16 cellular contexts compared by ENCODE assay signal in the genomic region with DNA sequence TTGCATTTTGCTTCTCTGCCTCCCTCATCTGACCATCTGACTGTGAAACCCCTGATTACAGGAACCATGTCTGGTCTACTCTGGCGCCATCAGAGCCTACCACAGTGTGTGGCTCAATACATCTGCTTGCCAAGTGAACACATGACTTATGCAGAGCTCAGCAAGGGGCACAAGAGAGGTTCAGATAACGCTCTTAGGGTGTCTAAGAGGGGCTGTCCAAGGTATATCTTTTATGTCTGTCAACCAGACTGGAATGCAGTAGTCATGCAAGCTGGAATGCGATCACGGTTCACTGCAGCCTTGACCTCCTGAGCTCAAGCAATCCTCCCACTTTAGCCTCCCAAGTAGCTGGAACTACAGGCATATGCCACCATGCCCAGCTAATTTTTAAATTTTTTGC. TPM values are rescaled to one million over a fixed set of nuclear protein-coding genes. Genes with fewer than 3 reads are reported as not detected.
DNase-seq lines count a peak whose midpoint lies in the region; ATAC-seq and TF ChIP-seq lines count a peak whose summit lies in the region.
"Had no signal": no experiment of that assay in that cellular context is flagged by ENCODE, and none has a peak within 500 bp of the region (broad histone marks: within the 10 kb centered on the region; RNA-seq: fewer than 3 reads in every experiment).

No MANE protein-coding gene starts in this region.

- H3K9me3 ChIP-seq in cardiac muscle cell (ENCODE audit: low read depth), result no peaks in the 10 kb centered on the region
- H3K9me3 ChIP-seq in esophagus squamous epithelium, result no peaks in the 10 kb centered on the region
- no peaks in the 10 kb centered on the region for H3K9me3 ChIP-seq in body of pancreas
- H3K9me3 ChIP-seq: pancreas, spleen had no signal

- H3K27ac Mint-ChIP-seq in activated T-cell treated with anti-CD3 and anti-CD28 coated beads, Interleukin-2, amount 50 U/mL, for 72 hours, result no peak overlapping the region
- H3K27ac Mint-ChIP-seq: activated CD8-positive, alpha-beta T cell treated with anti-CD3 and anti-CD28 coated beads, Interleukin-2, amount 10 ng/mL, durations not matched to agents 7 days and 5 days; activated T-helper 2 cell treated with anti-CD3 and anti-CD28 coated beads, Interferon-gamma antibody, Interleukin-2, Interleukin-4, amounts not matched to agents 10 μg/mL and 5 μg/mL and 100 μg/mL, durations not matched to agents 14 hours and 24 hours and 36 hours had no signal

- no peak for ATAC-seq in body of pancreas
- ATAC-seq in activated T-cell treated with anti-CD3 and anti-CD28 coated beads, Interleukin-2, amount 50 U/mL, for 72 hours (replicated peaks in 1 of 2), result no peak
- ATAC-seq in GM18867 (IDR thresholded peaks at IDR 0.05; ENCODE audit: unreplicated experiment), result no peak
- ATAC-seq: activated CD8-positive, alpha-beta T cell treated with anti-CD3 and anti-CD28 coated beads, Interleukin-2, amount 10 ng/mL, durations not matched to agents 7 days and 5 days; left colon; pancreas had no signal

- H3K27ac ChIP-seq in cardiac muscle cell, result no peak overlapping the region
- peak overlapping the region; percentile 16 to 92 (median 87) for H3K27ac ChIP-seq in esophagus squamous epithelium
- H3K27ac ChIP-seq in body of pancreas, result no peak overlapping the region
- H3K27ac ChIP-seq: pancreas had no signal

- TF ChIP-seq CTCF in cardiac muscle cell (IDR thresholded peaks at IDR 0.05; ENCODE audit: low read depth, low read length) (no peak), esophagus squamous epithelium (IDR thresholded peaks at IDR 0.05) (no peak), body of pancreas (IDR thresholded peaks at IDR 0.05) (no peak), GM10266 (IDR thresholded peaks at IDR 0.05; ENCODE audit: control insufficient read depth, insufficient read depth, low read depth, missing control alignments) (no peak)

- WGBS in esophagus squamous epithelium, 2 donors, result 83 to 86% methylated on average over 3 to 4 of the region's 4 CpGs
- WGBS in body of pancreas, 2 donors, result 55 to 82% methylated on average over 1 to 4 of the region's 4 CpGs

- peaks cover 0 to 2% of the 10 kb centered on the region in 2 donors for H3K36me3 Mint-ChIP-seq in activated T-cell treated with anti-CD3 and anti-CD28 coated beads, Interleukin-2, amount 50 U/mL, for 72 hours (ENCODE audit: insufficient read depth in 2 of 2)

- intact Hi-C loops in cardiac septum (cut with DNase I), result no loop called here
- intact Hi-C loops in esophagus squamous epithelium (cut with DNase I), result no loop called here
- intact Hi-C loops in body of pancreas (cut with DNase I), result no loop called here

- H3K27me3 ChIP-seq in cardiac muscle cell (no peaks in the 10 kb centered on the region), esophagus squamous epithelium (no peaks in the 10 kb centered on the region), body of pancreas (no peaks in the 10 kb centered on the region)
- H3K27me3 ChIP-seq: pancreas, spleen had no signal

- peaks cover 60% of the 10 kb centered on the region for H3K4me1 Mint-ChIP-seq in activated T-cell treated with anti-CD3 and anti-CD28 coated beads, Interleukin-2, amount 50 U/mL, for 72 hours (ENCODE audit: low read depth)

- no peaks in the 10 kb centered on the region for H3K9me3 Mint-ChIP-seq in activated T-cell treated with anti-CD3 and anti-CD28 coated beads, Interleukin-2, amount 50 U/mL, for 72 hours
- H3K9me3 Mint-ChIP-seq: activated T-helper 2 cell treated with anti-CD3 and anti-CD28 coated beads, Interferon-gamma antibody, Interleukin-2, Interleukin-4, amounts not matched to agents 10 μg/mL and 5 μg/mL and 100 μg/mL, durations not matched to agents 14 hours and 24 hours and 36 hours had no signal

- H3K36me3 ChIP-seq in cardiac muscle cell, result no peaks in the 10 kb centered on the region
- no peaks in the 10 kb centered on the region for H3K36me3 ChIP-seq in esophagus squamous epithelium
- H3K36me3 ChIP-seq in body of pancreas (replicated peaks in 1 of 2; ENCODE audit: insufficient read depth in 1 of 2, low read depth in 2 of 2), result no peaks in the 10 kb centered on the region
- H3K36me3 ChIP-seq: pancreas, spleen had no signal

- H3K4me1 ChIP-seq in cardiac muscle cell (ENCODE audit: low read depth) (no peaks in the 10 kb centered on the region), esophagus squamous epithelium (peaks cover 20 to 79% (median 55%) of the 10 kb centered on the region in 3 donors), body of pancreas (peaks cover 5% of the 10 kb centered on the region)

- H3K27me3 Mint-ChIP-seq in activated T-cell treated with anti-CD3 and anti-CD28 coated beads, Interleukin-2, amount 50 U/mL, for 72 hours (ENCODE audit: low read depth), result no peaks in the 10 kb centered on the region

- no peak for TF ChIP-seq POLR2A in esophagus squamous epithelium (IDR thresholded peaks at IDR 0.05)
- TF ChIP-seq POLR2A in body of pancreas (IDR thresholded peaks at IDR 0.05), result no peak

- DNase-seq in cardiac muscle cell (ENCODE audit: low read depth in 1 of 2, low spot score in 1 of 2) (peak; percentile 44 to 78), cardiac septum (ENCODE audit: low spot score) (no peak), RKO (ENCODE audit: low spot score) (peak; percentile 32), esophagus squamous epithelium (lab: John Stamatoyannopoulos, UW) (no peak), body of pancreas (no peak), GM10266 (ENCODE audit: extremely low spot score) (no peak)
- no peak for DNase-seq in activated T-cell treated with anti-CD3 and anti-CD28 coated beads, Interleukin-2, amount 50 U/mL, for 72 hours
- DNase-seq: activated CD8-positive, alpha-beta T cell treated with anti-CD3 and anti-CD28 coated beads, Interleukin-2, amount 10 ng/mL, durations not matched to agents 7 days and 5 days; left colon; NCI-H2029; NCI-H510A treated with DMSO at 0.1 percent for 48 hours; pancreas; spleen; stimulated activated naive CD4-positive, alpha-beta T cell treated with Interleukin-2 at 50 U/mL for 16 hours had no signal

- H3K4me3 ChIP-seq in cardiac muscle cell (no peak overlapping the region), esophagus squamous epithelium (no peak overlapping the region), body of pancreas (no peak overlapping the region)
- H3K4me3 ChIP-seq: pancreas, spleen had no signal

- H3K4me3 Mint-ChIP-seq in activated T-cell treated with anti-CD3 and anti-CD28 coated beads, Interleukin-2, amount 50 U/mL, for 72 hours, result no peak overlapping the region
- H3K4me3 Mint-ChIP-seq: activated CD8-positive, alpha-beta T cell treated with anti-CD3 and anti-CD28 coated beads, Interleukin-2, amount 10 ng/mL, durations not matched to agents 7 days and 5 days had no signal

RNA-seq across cellular contexts. Expression of a gene that starts 10.3 kb away (rescaled TPM):
- total RNA-seq in cardiac muscle cell (14.5 and 16.2 TPM in 2 replicates), cardiac septum (23.5 TPM), esophagus squamous epithelium (10 to 100 TPM; 14.9 to 33.4 (median 23.9) TPM), body of pancreas (10 to 100 TPM; 13.0 to 22.1 TPM)
- 14.8 and 14.9 TPM in 2 replicates for polyA plus RNA-seq in cardiac muscle cell
- 10 to 100 TPM; 27.8 to 33.5 TPM for total RNA-seq in activated T-cell treated with anti-CD3 and anti-CD28 coated beads, Interleukin-2, amount 50 U/mL, for 72 hours

RNA-seq across cellular contexts. Expression of a gene that starts 14.6 kb away (rescaled TPM):
- total RNA-seq in cardiac muscle cell (912 and 1,364 TPM in 2 replicates), cardiac septum (331 TPM), esophagus squamous epithelium (100 to 1,000 TPM; 310 to 700 (median 514) TPM), body of pancreas (10 to 100 TPM; 52.7 to 66.7 TPM)
- polyA plus RNA-seq in cardiac muscle cell, result 1,322 and 1,889 TPM in 2 replicates
- total RNA-seq in activated T-cell treated with anti-CD3 and anti-CD28 coated beads, Interleukin-2, amount 50 U/mL, for 72 hours, result 100 to 1,000 TPM; 362 to 512 TPM

RNA-seq across cellular contexts. Expression of a gene that starts 34.4 kb away (rescaled TPM):
- total RNA-seq in cardiac muscle cell, result 33.6 and 38.3 TPM in 2 replicates
- polyA plus RNA-seq in cardiac muscle cell, result 56.5 and 75.0 TPM in 2 replicates
- total RNA-seq in cardiac septum, result 15.8 TPM
- total RNA-seq in esophagus squamous epithelium, result 10 to 100 TPM; 12.4 to 44.8 (median 24.7) TPM
- total RNA-seq in body of pancreas, result 10 to 100 TPM; 20.8 to 33.2 TPM
- 10 to 100 TPM; 75.3 to 75.7 TPM for total RNA-seq in activated T-cell treated with anti-CD3 and anti-CD28 coated beads, Interleukin-2, amount 50 U/mL, for 72 hours

RNA-seq across cellular contexts. Expression of a gene that starts 34.6 kb away (rescaled TPM):
- total RNA-seq in cardiac muscle cell (30.8 and 43.2 TPM in 2 replicates), cardiac septum (25.5 TPM), esophagus squamous epithelium (10 to 100 TPM; 17.0 to 36.9 (median 28.2) TPM), body of pancreas (10 to 100 TPM; 17.5 to 18.2 TPM)
- polyA plus RNA-seq in cardiac muscle cell, result 58.4 and 85.5 TPM in 2 replicates
- 10 to 100 TPM; 35.5 to 37.8 TPM for total RNA-seq in activated T-cell treated with anti-CD3 and anti-CD28 coated beads, Interleukin-2, amount 50 U/mL, for 72 hours

Comparison
In these comparisons a context has a peak if more than half of its experiments do, and no peak if none do; other contexts are left out.
1. DNase-seq: peak in cardiac muscle cell (2 of 2) and RKO (single experiment); none in cardiac septum (single experiment), esophagus squamous epithelium (single experiment), body of pancreas (0 of 4), activated T-cell treated with anti-CD3 and anti-CD28 coated beads, Interleukin-2, amount 50 U/mL, for 72 hours (0 of 2) and GM10266 (single experiment).
2. H3K27ac ChIP-seq: peak in esophagus squamous epithelium (4 of 4); none in cardiac muscle cell (single experiment) and body of pancreas (0 of 4).